In genomic region chr6:136949957-136950356, GRCh38 we compare ENCODE assay signal across 16 cellular contexts. TPM values are rescaled to one million over a fixed set of nuclear protein-coding genes. Genes with fewer than 3 reads are reported as not detected.
"Had no signal": no experiment of that assay in that cellular context is flagged by ENCODE, and none has a peak within 500 bp of the region (broad histone marks: within the 10 kb centered on the region; RNA-seq: fewer than 3 reads in every experiment).

No MANE protein-coding gene starts in this region.

RNA-seq across cellular contexts. Expression of gene SLC35D3, which starts 27.9 kb away (rescaled TPM):
- total RNA-seq: activated naive CD4-positive, alpha-beta T cell treated with anti-CD3 and anti-CD28 coated beads for 36 hours; activated naive CD4-positive, alpha-beta T cell treated with anti-CD3 and anti-CD28 coated beads, Interleukin-2, amount 50 U/mL, for 72 hours; activated naive CD8-positive, alpha-beta T cell treated with anti-CD3 and anti-CD28 coated beads for 36 hours; activated naive CD8-positive, alpha-beta T cell treated with anti-CD3 and anti-CD28 coated beads, Interleukin-2, amount 10 ng/mL, durations not matched to agents 7 days and 5 days; activated T-cell treated with anti-CD3 and anti-CD28 coated beads, Interleukin-2, amount 50 U/mL, for 4 hours; activated T-cell treated with anti-CD3 and anti-CD28 coated beads, Interleukin-2, amount 50 U/mL, for 72 hours; activated T-helper 1 cell treated with anti-CD3 and anti-CD28 coated beads, Interleukin-12 subunit alpha, Interleukin-12 subunit beta, Interleukin-2, Interleukin-4 antibody, amounts not matched to agents 30 ng/mL and 10 ng/mL and 1 ng/mL, durations not matched to agents 14 hours and 24 hours and 36 hours; activated T-helper 2 cell treated with anti-CD3 and anti-CD28 coated beads, Interferon-gamma antibody, Interleukin-2, Interleukin-4, amounts not matched to agents 10 μg/mL and 5 μg/mL and 100 μg/mL, durations not matched to agents 14 hours and 24 hours and 36 hours; aorta; ascending aorta; astrocyte; body of pancreas; breast epithelium; bronchial epithelial cell; cardiac septum; chondrocyte had no signal
- polyA plus RNA-seq: aorta had no signal
